ENCODE assay signal across 28 cellular contexts in the genomic region with DNA sequence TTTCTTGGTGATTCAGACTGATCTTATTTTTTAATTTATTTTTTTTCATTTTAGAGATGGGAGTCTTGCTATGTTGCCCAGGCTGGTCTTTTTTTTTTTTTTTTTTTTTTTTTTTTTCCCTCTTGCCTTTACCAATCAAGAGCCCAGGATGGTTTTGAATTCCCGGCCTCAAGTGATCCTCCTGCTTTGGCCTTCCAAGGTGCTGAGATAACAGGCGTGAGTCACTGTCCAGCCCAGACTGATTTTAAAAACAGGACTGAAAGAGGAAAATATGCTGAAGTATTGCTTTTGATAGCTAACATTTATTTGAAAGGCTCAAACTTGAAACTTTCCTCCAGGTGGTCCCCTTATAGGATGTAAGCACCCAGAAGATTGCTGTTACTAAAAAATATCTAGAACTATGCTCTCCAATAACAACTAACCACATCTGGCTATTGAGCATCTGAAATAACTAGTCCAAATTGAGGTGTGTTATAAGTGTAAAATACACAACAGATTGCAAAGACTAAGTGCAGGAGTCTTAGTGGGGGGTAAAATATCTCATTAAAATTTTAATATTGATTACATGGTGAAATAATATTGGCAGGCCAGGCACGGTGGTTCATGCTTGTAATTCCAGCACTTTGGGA.
"Had no signal": no experiment of that assay in that cellular context is flagged by ENCODE, and none has a peak within 500 bp of the region (broad histone marks: within the 10 kb centered on the region; RNA-seq: fewer than 3 reads in every experiment).

No MANE protein-coding gene starts in this region.

- H3K27ac Mint-ChIP-seq: immature natural killer cell; naive thymus-derived CD4-positive, alpha-beta T cell; nephron; neural progenitor cell; progenitor cell of endocrine pancreas; stimulated activated naive B cell treated with anti-CD40 and anti-IgM and Interleukin-4, amounts not matched to agents 10 μg/mL and 1 μg/mL and 100 μg/mL, for 72 hours; stimulated activated naive CD8-positive, alpha-beta T cell treated with anti-CD3 and anti-CD28 coated beads, Interleukin-15, Interleukin-2, amounts not matched to agents 100 ng/mL and 50 ng/mL, for 24 hours had no signal

- H3K9me3 ChIP-seq: esophagus squamous epithelium, heart right ventricle, right lobe of liver, thoracic aorta, tibial nerve, upper lobe of right lung, uterus had no signal

- H3K4me3 ChIP-seq: coronary artery, esophagus squamous epithelium, heart right ventricle, neural progenitor cell, right lobe of liver, thoracic aorta, tibial nerve, upper lobe of right lung, uterus had no signal

- H3K9ac ChIP-seq: neural progenitor cell, parathyroid adenoma had no signal

- H3K4me2 ChIP-seq: neural progenitor cell had no signal

- DNase-seq: dermis blood vessel endothelial cell; effector memory CD4-positive, alpha-beta T cell; esophagus squamous epithelium; foreskin melanocyte; glutamatergic neuron; heart right ventricle; hippocampal formation; immature natural killer cell; mesendoderm; midbrain; naive thymus-derived CD4-positive, alpha-beta T cell; right lobe of liver; small intestine; stimulated activated CD4-positive, alpha-beta T cell treated with anti-CD3 and anti-CD28 coated beads, Interleukin-15, amount 100 ng/mL, for 24 hours; stimulated activated CD4-positive, alpha-beta T cell treated with anti-CD3 and anti-CD28 coated beads, Interleukin-2, amount 100 ng/mL, for 48 hours; stimulated activated naive B cell treated with anti-CD40 and anti-IgM and Interleukin-4, amounts not matched to agents 10 μg/mL and 1 μg/mL and 100 μg/mL, for 72 hours; upper lobe of right lung; uterus had no signal

- H3K4me1 ChIP-seq: esophagus squamous epithelium, heart right ventricle, neural progenitor cell, parathyroid adenoma, right lobe of liver, tibial nerve, upper lobe of right lung, uterus had no signal

- FAIRE-seq: endometrium, keratinocyte, small intestine had no signal

- H3K27me3 ChIP-seq: esophagus squamous epithelium, heart right ventricle, neural progenitor cell, right lobe of liver, tibial nerve, upper lobe of right lung, uterus had no signal

- H3K4me3 Mint-ChIP-seq: immature natural killer cell; naive thymus-derived CD4-positive, alpha-beta T cell; nephron; neural progenitor cell; stimulated activated naive B cell treated with anti-CD40 and anti-IgM and Interleukin-4, amounts not matched to agents 10 μg/mL and 1 μg/mL and 100 μg/mL, for 72 hours; stimulated activated naive CD8-positive, alpha-beta T cell treated with anti-CD3 and anti-CD28 coated beads, Interleukin-15, Interleukin-2, amounts not matched to agents 100 ng/mL and 50 ng/mL, for 24 hours had no signal

- H2AFZ ChIP-seq: neural progenitor cell, parathyroid adenoma had no signal

- H3K4me1 Mint-ChIP-seq: immature natural killer cell; naive thymus-derived CD4-positive, alpha-beta T cell; nephron; neural progenitor cell; stimulated activated naive B cell treated with anti-CD40 and anti-IgM and Interleukin-4, amounts not matched to agents 10 μg/mL and 1 μg/mL and 100 μg/mL, for 72 hours had no signal

- H3K36me3 ChIP-seq: uterus had no signal

- ATAC-seq: heart right ventricle; naive thymus-derived CD4-positive, alpha-beta T cell; right lobe of liver; stimulated activated naive B cell treated with anti-CD40 and anti-IgM and Interleukin-4, amounts not matched to agents 10 μg/mL and 1 μg/mL and 100 μg/mL, for 72 hours; upper lobe of right lung had no signal

- H3K79me2 ChIP-seq: parathyroid adenoma had no signal

- H3K27ac ChIP-seq: coronary artery, esophagus squamous epithelium, heart right ventricle, neural progenitor cell, parathyroid adenoma, right lobe of liver, thoracic aorta, tibial nerve, upper lobe of right lung, uterus had no signal

- H3K9me3 Mint-ChIP-seq: immature natural killer cell; naive thymus-derived CD4-positive, alpha-beta T cell; nephron; neural progenitor cell; stimulated activated naive B cell treated with anti-CD40 and anti-IgM and Interleukin-4, amounts not matched to agents 10 μg/mL and 1 μg/mL and 100 μg/mL, for 72 hours; stimulated activated naive CD8-positive, alpha-beta T cell treated with anti-CD3 and anti-CD28 coated beads, Interleukin-15, Interleukin-2, amounts not matched to agents 100 ng/mL and 50 ng/mL, for 24 hours had no signal

- H3K27me3 Mint-ChIP-seq: naive thymus-derived CD4-positive, alpha-beta T cell; progenitor cell of endocrine pancreas; stimulated activated naive B cell treated with anti-CD40 and anti-IgM and Interleukin-4, amounts not matched to agents 10 μg/mL and 1 μg/mL and 100 μg/mL, for 72 hours; stimulated activated naive CD8-positive, alpha-beta T cell treated with anti-CD3 and anti-CD28 coated beads, Interleukin-15, Interleukin-2, amounts not matched to agents 100 ng/mL and 50 ng/mL, for 24 hours had no signal
